ENCODE assay signal across 10 cellular contexts in the genomic region with DNA sequence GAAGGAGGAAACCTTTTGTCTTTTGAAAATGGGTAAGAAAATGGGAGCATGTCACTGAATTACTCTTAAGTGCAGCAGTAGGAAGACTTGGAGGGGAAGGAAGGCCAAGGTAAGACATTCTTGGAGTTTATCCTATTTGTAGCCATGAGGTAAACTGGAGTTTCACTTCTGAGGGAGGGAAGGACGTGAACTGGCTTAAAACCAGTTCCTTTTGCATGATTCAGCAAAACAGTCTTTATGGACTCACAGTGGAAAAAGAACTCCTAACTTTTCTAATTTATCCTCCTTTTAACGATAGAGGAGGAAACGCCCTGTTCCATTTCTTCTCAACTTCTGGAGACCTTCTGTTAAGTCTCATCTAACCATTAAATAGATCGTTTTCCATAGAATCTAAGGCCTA. TPM values are rescaled to one million over a fixed set of nuclear protein-coding genes. Genes with fewer than 3 reads are reported as not detected.
A peak's percentile ranks its signal among the peaks of the same experiment; 100 is the strongest.
DNase-seq lines count a peak whose midpoint lies in the region; ATAC-seq and TF ChIP-seq lines count a peak whose summit lies in the region.
"Had no signal": no experiment of that assay in that cellular context is flagged by ENCODE, and none has a peak within 500 bp of the region (broad histone marks: within the 10 kb centered on the region; RNA-seq: fewer than 3 reads in every experiment).

No MANE protein-coding gene starts in this region.

- no peak overlapping the region for H3K9ac ChIP-seq in MM.1S (ENCODE audit: low read length)

- no peaks in the 10 kb centered on the region for H3K9me2 ChIP-seq in MM.1S (replicated peaks; ENCODE audit: insufficient read depth, low read length)

- H3K4me1 Mint-ChIP-seq in CD14-positive monocyte, result peaks cover 43% of the 10 kb centered on the region
- peaks cover 39 to 56% (median 47%) of the 10 kb centered on the region in 4 donors for H3K4me1 Mint-ChIP-seq in naive thymus-derived CD8-positive, alpha-beta T cell

- H2AFZ ChIP-seq in MM.1S (ENCODE audit: low read length), result no peak overlapping the region

- H3K4me3 Mint-ChIP-seq in CD14-positive monocyte, result peak overlapping the region in 1 of 2 donors; percentile 23
- H3K4me3 Mint-ChIP-seq in naive thymus-derived CD8-positive, alpha-beta T cell, result peak overlapping the region in 6 of 10 donors; percentile 47 to 94 (median 86)

- 0 out of 2 replicates have a peak overlapping the region, but pooled peaks have one; percentile 6 for H3K4me2 ChIP-seq in MM.1S (ENCODE audit: low read depth, low read length)

- H3K27ac ChIP-seq in MM.1S (ENCODE audit: low read length), result no peak overlapping the region
- H3K27ac ChIP-seq in dorsolateral prefrontal cortex, result peak overlapping the region in 39 of 59 donors; percentile 0 to 99 (median 55)

- H3K4me3 ChIP-seq in MM.1S (ENCODE audit: low read length), result no peak overlapping the region
- H3K4me3 ChIP-seq in dorsolateral prefrontal cortex, result peak overlapping the region in 49 of 59 donors; percentile 0 to 98 (median 86)
- H3K4me3 ChIP-seq in BE2C (ENCODE audit: low read depth, low read length), result no peak overlapping the region

- H3K27ac Mint-ChIP-seq in CD14-positive monocyte, result peak overlapping the region in 4 of 7 donors; percentile 34 to 72 (median 55)
- H3K27ac Mint-ChIP-seq in naive thymus-derived CD8-positive, alpha-beta T cell, result peak overlapping the region in 8 of 10 donors; percentile 15 to 96 (median 33)

- intact Hi-C loops in CD14-positive monocyte (cut with micrococcal nuclease), result loop anchor here (5.0 to 10.0 kb wide), 5 partner anchors 47 to 543 kb away; a partner anchor contains a TSS
- intact Hi-C loops in dorsolateral prefrontal cortex (cut with DNase I), result loop anchor here (5.0 kb wide), 4 partner anchors 233 to 783 kb away; a partner anchor contains a TSS
- intact Hi-C loops in head of caudate nucleus (cut with DNase I), result loop anchor here (5.0 kb wide), 2 partner anchors 47 to 233 kb away; a partner anchor contains a TSS

- H3K36me3 Mint-ChIP-seq in CD14-positive monocyte, result peaks cover 30 to 37% of the 10 kb centered on the region in 2 donors
- peaks cover 12 to 55% (median 15%) of the 10 kb centered on the region in 3 donors for H3K36me3 Mint-ChIP-seq in naive thymus-derived CD8-positive, alpha-beta T cell

- no peaks in the 10 kb centered on the region for H3K9me3 Mint-ChIP-seq in CD14-positive monocyte
- no peaks in the 10 kb centered on the region for H3K9me3 Mint-ChIP-seq in naive thymus-derived CD8-positive, alpha-beta T cell
- H3K9me3 Mint-ChIP-seq: central memory CD8-positive, alpha-beta T cell had no signal

- H3K27me3 Mint-ChIP-seq in CD14-positive monocyte (ENCODE audit: low read depth in 3 of 3), result peaks cover 0 to 4% (median 1%) of the 10 kb centered on the region in 3 donors
- no peaks in the 10 kb centered on the region for H3K27me3 Mint-ChIP-seq in naive thymus-derived CD8-positive, alpha-beta T cell
- H3K27me3 Mint-ChIP-seq: central memory CD8-positive, alpha-beta T cell had no signal

- H3K27me3 ChIP-seq in MM.1S (replicated peaks; ENCODE audit: insufficient read depth, low read length) (no peaks in the 10 kb centered on the region), dorsolateral prefrontal cortex (no peaks in the 10 kb centered on the region), BE2C (no peaks in the 10 kb centered on the region)

- POLR2A ChIA-PET in naive thymus-derived CD8-positive, alpha-beta T cell (lab: Charles Lee), result interaction anchor here (1.3 kb wide), 1 partner anchor 389 kb away, joined by 4 read pairs; a partner anchor contains a TSS

- DNase-seq in CD14-positive monocyte (ENCODE audit: low spot score) (no peak), MM.1S (no peak), dorsolateral prefrontal cortex (no peak), ureter (ENCODE audit: low spot score) (no peak), amniotic stem cell (lab: John Stamatoyannopoulos, UW) (no peak), BE2C (no peak), head of caudate nucleus (no peak)
- DNase-seq in naive thymus-derived CD8-positive, alpha-beta T cell, result no peak
- DNase-seq: NCI-H446 treated with DMSO at 0.1 percent for 48 hours had no signal

- ATAC-seq in naive thymus-derived CD8-positive, alpha-beta T cell, result no peak

- peaks cover 4% of the 10 kb centered on the region; the same call in 1 of the 2 replicates for H3F3A ChIP-seq in MM.1S (ENCODE audit: insufficient read depth, low read length)

- H4K20me1 ChIP-seq in MM.1S (ENCODE audit: insufficient read depth, low read length), result no peaks in the 10 kb centered on the region

- TF ChIP-seq CTCF in CD14-positive monocyte (IDR thresholded peaks at IDR 0.05) (no peak), MM.1S (IDR thresholded peaks at IDR 0.05; ENCODE audit: low read length) (no peak), dorsolateral prefrontal cortex (IDR thresholded peaks at IDR 0.05 in 54 of 56, conservative IDR thresholded peaks at IDR 0.05 in 2 of 56; ENCODE audit: low read depth in 1 of 56, partially characterized antibody in 56 of 56) (no peak), BE2C (IDR thresholded peaks at IDR 0.05; ENCODE audit: low read depth, low read length) (no peak)

- peaks cover 37% of the 10 kb centered on the region for H3K79me2 ChIP-seq in MM.1S (ENCODE audit: low read length)

- H3K9me3 ChIP-seq in MM.1S (replicated peaks; ENCODE audit: insufficient read depth, low read length) (no peaks in the 10 kb centered on the region), BE2C (no peaks in the 10 kb centered on the region)

- H3K36me3 ChIP-seq in MM.1S (replicated peaks; ENCODE audit: insufficient read depth, low read length) (peaks cover 4% of the 10 kb centered on the region; the same call in 1 of the 2 replicates), BE2C (peaks cover 42% of the 10 kb centered on the region)

- H3K4me1 ChIP-seq in MM.1S (ENCODE audit: low read length) (peaks cover 38% of the 10 kb centered on the region), BE2C (no peaks in the 10 kb centered on the region; the same call in 1 of the 2 replicates)

RNA-seq across cellular contexts. Expression of a gene that starts 2.5 kb away (rescaled TPM):
- polyA plus RNA-seq in CD14-positive monocyte, result 100 to 1,000 TPM; 119 to 142 TPM
- total RNA-seq in dorsolateral prefrontal cortex, result 100 to 1,000 TPM; 106 to 313 (median 170) TPM
- total RNA-seq in naive thymus-derived CD8-positive, alpha-beta T cell, result 100 to 1,000 TPM; 109 to 115 TPM
- polyA plus RNA-seq in naive thymus-derived CD8-positive, alpha-beta T cell, result 100 to 1,000 TPM; 181 to 269 (median 189) TPM
- total RNA-seq in ureter, result 167 TPM
- polyA plus RNA-seq in BE2C (2012; ENCODE audit: insufficient read depth, insufficient read length, low read depth), result 75.3 TPM

Comparison
In these comparisons a context has a peak if more than half of its experiments do, and no peak if none do; other contexts are left out.
1. H3K4me3 ChIP-seq: peak in dorsolateral prefrontal cortex (49 of 59); none in MM.1S (single experiment) and BE2C (single experiment).